ENCODE assay signal across 1 cellular context in the genomic region with DNA sequence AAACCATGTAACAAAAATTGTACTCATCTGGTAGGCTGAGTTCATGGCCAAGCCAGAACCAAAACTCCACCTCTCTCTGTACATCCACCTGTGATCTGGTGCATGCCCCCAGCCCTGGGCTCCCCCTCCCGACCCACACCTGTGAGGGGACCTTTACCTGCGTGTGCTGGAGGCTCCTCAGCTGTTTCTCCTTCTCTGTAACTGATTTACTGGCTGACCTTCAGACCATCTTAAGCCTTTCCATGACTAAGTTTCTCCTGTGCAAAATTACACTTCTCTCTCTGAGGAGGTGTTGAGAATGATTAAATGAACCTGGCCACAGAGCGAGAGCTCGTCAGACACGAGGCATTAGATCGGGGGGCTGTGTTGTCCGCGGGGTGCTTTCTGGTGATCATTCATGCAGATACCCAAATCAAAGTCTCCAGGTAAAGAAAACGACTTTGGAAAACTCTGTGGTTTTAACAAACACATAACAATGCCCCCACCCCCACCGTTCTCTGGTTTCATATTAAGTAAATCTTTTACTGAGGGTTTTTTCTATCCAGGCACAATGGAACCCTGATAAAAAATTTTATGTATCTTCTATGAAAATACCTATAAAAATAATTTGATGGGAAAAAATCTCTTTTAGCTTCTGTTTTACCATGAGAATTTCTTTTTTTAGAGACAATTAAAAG.
TF ChIP-seq lines count a peak whose summit lies in the region.

No MANE protein-coding gene starts in this region.

TF ChIP-seq in H1, 55 proteins besides CTCF, POLR2A, EP300 and RAD21 (continued from another document):
- TF ChIP-seq, protein P1, sequence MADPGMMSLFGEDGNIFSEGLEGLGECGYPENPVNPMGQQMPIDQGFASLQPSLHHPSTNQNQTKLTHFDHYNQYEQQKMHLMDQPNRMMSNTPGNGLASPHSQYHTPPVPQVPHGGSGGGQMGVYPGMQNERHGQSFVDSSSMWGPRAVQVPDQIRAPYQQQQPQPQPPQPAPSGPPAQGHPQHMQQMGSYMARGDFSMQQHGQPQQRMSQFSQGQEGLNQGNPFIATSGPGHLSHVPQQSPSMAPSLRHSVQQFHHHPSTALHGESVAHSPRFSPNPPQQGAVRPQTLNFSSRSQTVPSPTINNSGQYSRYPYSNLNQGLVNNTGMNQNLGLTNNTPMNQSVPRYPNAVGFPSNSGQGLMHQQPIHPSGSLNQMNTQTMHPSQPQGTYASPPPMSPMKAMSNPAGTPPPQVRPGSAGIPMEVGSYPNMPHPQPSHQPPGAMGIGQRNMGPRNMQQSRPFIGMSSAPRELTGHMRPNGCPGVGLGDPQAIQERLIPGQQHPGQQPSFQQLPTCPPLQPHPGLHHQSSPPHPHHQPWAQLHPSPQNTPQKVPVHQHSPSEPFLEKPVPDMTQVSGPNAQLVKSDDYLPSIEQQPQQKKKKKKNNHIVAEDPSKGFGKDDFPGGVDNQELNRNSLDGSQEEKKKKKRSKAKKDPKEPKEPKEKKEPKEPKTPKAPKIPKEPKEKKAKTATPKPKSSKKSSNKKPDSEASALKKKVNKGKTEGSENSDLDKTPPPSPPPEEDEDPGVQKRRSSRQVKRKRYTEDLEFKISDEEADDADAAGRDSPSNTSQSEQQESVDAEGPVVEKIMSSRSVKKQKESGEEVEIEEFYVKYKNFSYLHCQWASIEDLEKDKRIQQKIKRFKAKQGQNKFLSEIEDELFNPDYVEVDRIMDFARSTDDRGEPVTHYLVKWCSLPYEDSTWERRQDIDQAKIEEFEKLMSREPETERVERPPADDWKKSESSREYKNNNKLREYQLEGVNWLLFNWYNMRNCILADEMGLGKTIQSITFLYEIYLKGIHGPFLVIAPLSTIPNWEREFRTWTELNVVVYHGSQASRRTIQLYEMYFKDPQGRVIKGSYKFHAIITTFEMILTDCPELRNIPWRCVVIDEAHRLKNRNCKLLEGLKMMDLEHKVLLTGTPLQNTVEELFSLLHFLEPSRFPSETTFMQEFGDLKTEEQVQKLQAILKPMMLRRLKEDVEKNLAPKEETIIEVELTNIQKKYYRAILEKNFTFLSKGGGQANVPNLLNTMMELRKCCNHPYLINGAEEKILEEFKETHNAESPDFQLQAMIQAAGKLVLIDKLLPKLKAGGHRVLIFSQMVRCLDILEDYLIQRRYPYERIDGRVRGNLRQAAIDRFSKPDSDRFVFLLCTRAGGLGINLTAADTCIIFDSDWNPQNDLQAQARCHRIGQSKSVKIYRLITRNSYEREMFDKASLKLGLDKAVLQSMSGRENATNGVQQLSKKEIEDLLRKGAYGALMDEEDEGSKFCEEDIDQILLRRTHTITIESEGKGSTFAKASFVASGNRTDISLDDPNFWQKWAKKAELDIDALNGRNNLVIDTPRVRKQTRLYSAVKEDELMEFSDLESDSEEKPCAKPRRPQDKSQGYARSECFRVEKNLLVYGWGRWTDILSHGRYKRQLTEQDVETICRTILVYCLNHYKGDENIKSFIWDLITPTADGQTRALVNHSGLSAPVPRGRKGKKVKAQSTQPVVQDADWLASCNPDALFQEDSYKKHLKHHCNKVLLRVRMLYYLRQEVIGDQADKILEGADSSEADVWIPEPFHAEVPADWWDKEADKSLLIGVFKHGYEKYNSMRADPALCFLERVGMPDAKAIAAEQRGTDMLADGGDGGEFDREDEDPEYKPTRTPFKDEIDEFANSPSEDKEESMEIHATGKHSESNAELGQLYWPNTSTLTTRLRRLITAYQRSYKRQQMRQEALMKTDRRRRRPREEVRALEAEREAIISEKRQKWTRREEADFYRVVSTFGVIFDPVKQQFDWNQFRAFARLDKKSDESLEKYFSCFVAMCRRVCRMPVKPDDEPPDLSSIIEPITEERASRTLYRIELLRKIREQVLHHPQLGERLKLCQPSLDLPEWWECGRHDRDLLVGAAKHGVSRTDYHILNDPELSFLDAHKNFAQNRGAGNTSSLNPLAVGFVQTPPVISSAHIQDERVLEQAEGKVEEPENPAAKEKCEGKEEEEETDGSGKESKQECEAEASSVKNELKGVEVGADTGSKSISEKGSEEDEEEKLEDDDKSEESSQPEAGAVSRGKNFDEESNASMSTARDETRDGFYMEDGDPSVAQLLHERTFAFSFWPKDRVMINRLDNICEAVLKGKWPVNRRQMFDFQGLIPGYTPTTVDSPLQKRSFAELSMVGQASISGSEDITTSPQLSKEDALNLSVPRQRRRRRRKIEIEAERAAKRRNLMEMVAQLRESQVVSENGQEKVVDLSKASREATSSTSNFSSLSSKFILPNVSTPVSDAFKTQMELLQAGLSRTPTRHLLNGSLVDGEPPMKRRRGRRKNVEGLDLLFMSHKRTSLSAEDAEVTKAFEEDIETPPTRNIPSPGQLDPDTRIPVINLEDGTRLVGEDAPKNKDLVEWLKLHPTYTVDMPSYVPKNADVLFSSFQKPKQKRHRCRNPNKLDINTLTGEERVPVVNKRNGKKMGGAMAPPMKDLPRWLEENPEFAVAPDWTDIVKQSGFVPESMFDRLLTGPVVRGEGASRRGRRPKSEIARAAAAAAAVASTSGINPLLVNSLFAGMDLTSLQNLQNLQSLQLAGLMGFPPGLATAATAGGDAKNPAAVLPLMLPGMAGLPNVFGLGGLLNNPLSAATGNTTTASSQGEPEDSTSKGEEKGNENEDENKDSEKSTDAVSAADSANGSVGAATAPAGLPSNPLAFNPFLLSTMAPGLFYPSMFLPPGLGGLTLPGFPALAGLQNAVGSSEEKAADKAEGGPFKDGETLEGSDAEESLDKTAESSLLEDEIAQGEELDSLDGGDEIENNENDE (IDR thresholded peaks at IDR 0.05; ENCODE audit: insufficient replicate concordance, low read length), result no peak
- TF ChIP-seq GABPA (IDR thresholded peaks at IDR 0.05; ENCODE audit: borderline replicate concordance, insufficient read depth, low read length) (no peak), RXRA (IDR thresholded peaks at IDR 0.05; ENCODE audit: insufficient read depth, low read depth, low read length) (no peak), POLR2AphosphoS5 (IDR thresholded peaks at IDR 0.05; ENCODE audit: low read depth, low read length) (no peak), CHD1 (IDR thresholded peaks at IDR 0.05; ENCODE audit: low read depth, low read length) (no peak), FOSL1 (IDR thresholded peaks at IDR 0.05; ENCODE audit: insufficient read depth, low read depth, low read length) (no peak), JUN (IDR thresholded peaks at IDR 0.05; ENCODE audit: low read depth, low read length) (no peak), BCL11A (IDR thresholded peaks at IDR 0.05; ENCODE audit: low read depth in 2 of 2, low read length in 2 of 2) (no peak), TAF7 (optimal IDR thresholded peaks at IDR 0.05; ENCODE audit: borderline replicate concordance, low read depth, low read length) (no peak)
- TF ChIP-seq, protein P2, sequence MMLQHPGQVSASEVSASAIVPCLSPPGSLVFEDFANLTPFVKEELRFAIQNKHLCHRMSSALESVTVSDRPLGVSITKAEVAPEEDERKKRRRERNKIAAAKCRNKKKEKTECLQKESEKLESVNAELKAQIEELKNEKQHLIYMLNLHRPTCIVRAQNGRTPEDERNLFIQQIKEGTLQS (IDR thresholded peaks at IDR 0.05; ENCODE audit: insufficient read depth, low read depth, low read length), result no peak
